9 cellular contexts compared by ENCODE assay signal in the genomic region with DNA sequence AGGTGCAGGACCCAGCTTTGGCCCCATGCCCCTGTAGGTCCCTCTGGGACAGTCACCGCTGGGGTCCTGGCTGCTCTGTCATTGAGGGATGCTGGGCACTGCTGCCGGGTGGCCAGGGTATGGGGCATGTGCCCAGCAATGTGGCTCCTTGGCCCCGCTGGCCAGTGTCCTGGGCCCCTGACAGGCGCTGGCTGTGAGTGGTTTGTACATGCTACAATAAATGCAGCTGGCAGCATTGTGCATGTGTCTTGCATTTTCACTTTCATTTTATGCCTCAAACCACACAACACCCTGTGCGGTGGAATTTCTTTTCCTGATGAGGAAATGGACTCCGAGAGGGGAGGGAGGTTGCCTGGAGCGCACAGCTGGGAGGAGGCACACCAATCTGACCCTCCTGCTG. TPM values are rescaled to one million over a fixed set of nuclear protein-coding genes. Genes with fewer than 3 reads are reported as not detected.
DNase-seq lines count a peak whose midpoint lies in the region; ATAC-seq and TF ChIP-seq lines count a peak whose summit lies in the region.
"Had no signal": no experiment of that assay in that cellular context is flagged by ENCODE, and none has a peak within 500 bp of the region (broad histone marks: within the 10 kb centered on the region; RNA-seq: fewer than 3 reads in every experiment).

No MANE protein-coding gene starts in this region.

- peaks cover under 1 to 7% of the 10 kb centered on the region in 2 donors for H3K27me3 Mint-ChIP-seq in natural killer cell treated with Interleukin-12 subunit alpha and Interleukin-12 subunit beta and Interleukin-15 and Interleukin-18, amount 100 ng/mL, for 72 hours

- H3K27ac Mint-ChIP-seq in natural killer cell treated with Interleukin-12 subunit alpha and Interleukin-12 subunit beta and Interleukin-15 and Interleukin-18, amount 100 ng/mL, for 72 hours, result peak overlapping the region in 1 of 2 donors; percentile 12

- in situ Hi-C loops in astrocyte of the spinal cord (cut with HindIII; ENCODE audit: low sequenced_read_pairs), result no loop called here

- H3K4me3 Mint-ChIP-seq in natural killer cell treated with Interleukin-12 subunit alpha and Interleukin-12 subunit beta and Interleukin-15 and Interleukin-18, amount 100 ng/mL, for 72 hours, result peak overlapping the region; percentile 69

- peak; percentile 54 to 74 for ATAC-seq in natural killer cell treated with Interleukin-12 subunit alpha and Interleukin-12 subunit beta and Interleukin-15 and Interleukin-18, amount 100 ng/mL, for 72 hours
- ATAC-seq in GM19452 (IDR thresholded peaks at IDR 0.05; ENCODE audit: unreplicated experiment), result no peak
- ATAC-seq in GM19035 (IDR thresholded peaks at IDR 0.05; ENCODE audit: unreplicated experiment), result no peak

- H3K36me3 Mint-ChIP-seq in natural killer cell treated with Interleukin-12 subunit alpha and Interleukin-12 subunit beta and Interleukin-15 and Interleukin-18, amount 100 ng/mL, for 72 hours, result no peaks in the 10 kb centered on the region

- H3K4me1 Mint-ChIP-seq in natural killer cell treated with Interleukin-12 subunit alpha and Interleukin-12 subunit beta and Interleukin-15 and Interleukin-18, amount 100 ng/mL, for 72 hours (ENCODE audit: low read depth in 2 of 2), result peaks cover 31% of the 10 kb centered on the region in 2 donors

- H3K4me3 ChIP-seq in astrocyte of the spinal cord (ENCODE audit: low read depth, low read length), result no peak overlapping the region

- no peaks in the 10 kb centered on the region for H3K9me3 Mint-ChIP-seq in natural killer cell treated with Interleukin-12 subunit alpha and Interleukin-12 subunit beta and Interleukin-15 and Interleukin-18, amount 100 ng/mL, for 72 hours

- DNase-seq in GDM1 (lab: John Stamatoyannopoulos, UW) (peak; percentile 15), M059J (ENCODE audit: low read depth) (peak; percentile 46), astrocyte of the spinal cord (ENCODE audit: low read depth, low spot score) (peak; percentile 44), NCI-H2107 (lab: John Stamatoyannopoulos, UW) (no peak), NCI-H2081 (lab: John Stamatoyannopoulos, UW) (no peak)
- no peak for DNase-seq in natural killer cell treated with Interleukin-12 subunit alpha and Interleukin-12 subunit beta and Interleukin-15 and Interleukin-18, amount 100 ng/mL, for 72 hours (ENCODE audit: low spot score)

- TF ChIP-seq CTCF in astrocyte of the spinal cord (IDR thresholded peaks at IDR 0.05; ENCODE audit: low read depth, low read length), result no peak

RNA-seq across cellular contexts. Expression of a gene that starts 11.5 kb away (rescaled TPM):
- total RNA-seq in M059J (2014; rRNA removed; shearing (Covaris generic)), result 16.6 and 27.8 TPM in 2 replicates
- total RNA-seq in natural killer cell treated with Interleukin-12 subunit alpha and Interleukin-12 subunit beta and Interleukin-15 and Interleukin-18, amount 100 ng/mL, for 72 hours, result 10 to 100 TPM; 48.9 to 67.6 TPM

RNA-seq across cellular contexts. Expression of a gene that starts 28.3 kb away (rescaled TPM):
- total RNA-seq in M059J (2014; rRNA removed; shearing (Covaris generic)), result not detected in 2 replicates
- total RNA-seq in natural killer cell treated with Interleukin-12 subunit alpha and Interleukin-12 subunit beta and Interleukin-15 and Interleukin-18, amount 100 ng/mL, for 72 hours, result not detected
- total RNA-seq: LHCN-M2 had no signal

RNA-seq across cellular contexts. Expression of a gene that starts 28.5 kb away (rescaled TPM):
- not detected in 2 replicates for total RNA-seq in M059J (2014; rRNA removed; shearing (Covaris generic))
- total RNA-seq in natural killer cell treated with Interleukin-12 subunit alpha and Interleukin-12 subunit beta and Interleukin-15 and Interleukin-18, amount 100 ng/mL, for 72 hours, result not detected

RNA-seq across cellular contexts. Expression of a gene that starts 48.9 kb away (rescaled TPM):
- 8.4 and 12.4 TPM in 2 replicates for total RNA-seq in M059J (2014; rRNA removed; shearing (Covaris generic))
- 1 to 10 TPM; 2.7 to 5.9 TPM for total RNA-seq in natural killer cell treated with Interleukin-12 subunit alpha and Interleukin-12 subunit beta and Interleukin-15 and Interleukin-18, amount 100 ng/mL, for 72 hours

Comparison
In these comparisons a context has a peak if more than half of its experiments do, and no peak if none do; other contexts are left out.
1. DNase-seq: peak in GDM1 (single experiment), M059J (single experiment) and astrocyte of the spinal cord (single experiment); none in natural killer cell treated with Interleukin-12 subunit alpha and Interleukin-12 subunit beta and Interleukin-15 and Interleukin-18, amount 100 ng/mL, for 72 hours (single experiment), NCI-H2107 (single experiment) and NCI-H2081 (0 of 2).
2. ATAC-seq: peak in natural killer cell treated with Interleukin-12 subunit alpha and Interleukin-12 subunit beta and Interleukin-15 and Interleukin-18, amount 100 ng/mL, for 72 hours (2 of 2); none in GM19452 (single experiment) and GM19035 (single experiment).